Comparison of ENCODE assay signal across 1 cellular context in the genomic region with DNA sequence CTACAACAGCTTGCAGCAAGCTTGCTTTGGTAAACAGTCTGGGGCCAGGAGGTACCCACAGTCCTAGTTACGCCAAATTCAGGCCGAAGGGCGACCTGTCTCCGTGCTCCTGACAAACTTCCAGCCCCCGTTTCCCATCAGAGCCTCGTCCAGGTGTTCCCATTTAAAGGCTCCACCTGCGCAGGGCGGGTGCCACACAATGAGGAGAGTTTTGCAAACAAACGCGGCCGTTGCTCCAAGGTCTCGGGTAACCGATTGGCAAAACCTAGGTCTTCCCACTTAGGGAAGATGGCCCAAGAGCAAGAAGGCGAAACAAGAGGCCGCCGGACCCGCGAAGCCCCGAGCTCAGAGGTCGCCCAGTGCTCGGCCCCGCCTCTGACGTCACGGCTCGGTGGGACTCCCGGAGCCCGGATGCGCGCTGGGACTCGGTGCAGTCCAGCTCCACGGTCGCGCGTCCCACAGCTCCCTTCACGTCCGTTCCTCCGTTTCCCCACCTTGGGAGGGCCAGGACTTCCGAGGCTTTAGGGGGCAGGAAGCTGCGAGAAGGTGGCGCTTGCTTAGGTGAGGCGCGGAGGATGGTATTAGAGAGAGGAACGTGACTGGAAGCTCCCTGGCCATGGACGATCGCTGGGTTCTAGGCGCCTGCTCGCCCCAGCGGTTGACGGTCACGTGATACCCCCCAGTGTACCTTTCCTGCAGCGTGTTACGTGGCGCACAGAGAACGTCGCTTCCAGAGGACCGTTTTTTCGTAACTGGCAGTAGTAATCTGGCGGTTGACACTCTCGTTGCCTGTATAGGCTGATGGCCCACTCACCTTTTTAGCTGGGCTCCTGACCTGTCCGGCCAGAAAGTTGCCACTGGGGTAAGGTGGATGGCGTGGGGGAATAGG.
TF ChIP-seq lines count a peak whose summit lies in the region.

No MANE protein-coding gene starts in this region.

TF ChIP-seq in HepG2, 621 proteins besides CTCF, POLR2A, EP300 and RAD21 (continued from another document and continues in another):
- TF ChIP-seq ZFP41 (CRISPR knock-in tag; IDR thresholded peaks at IDR 0.05; ENCODE audit: borderline replicate concordance) (0 out of 2 replicates have a peak, but pooled peaks have one; percentile 36), HDAC2 (CRISPR knock-in tag; IDR thresholded peaks at IDR 0.05) (peak; percentile 59), SUZ12 (IDR thresholded peaks at IDR 0.05; ENCODE audit: low read depth, low read length) (no peak), SNAPC2 (CRISPR knock-in tag; IDR thresholded peaks at IDR 0.05) (0 out of 2 replicates have a peak, but pooled peaks have one; percentile 71), ZNF615 (CRISPR knock-in tag; IDR thresholded peaks at IDR 0.05; ENCODE audit: borderline replicate concordance) (no peak), MZF1 (CRISPR knock-in tag; IDR thresholded peaks at IDR 0.05; ENCODE audit: borderline replicate concordance) (no peak), ZBTB7A (CRISPR knock-in tag; IDR thresholded peaks at IDR 0.05) (peak; percentile 73), TEAD3 (CRISPR knock-in tag; optimal IDR thresholded peaks at IDR 0.05; ENCODE audit: borderline replicate concordance) (peak; percentile 41), FOXJ3 (CRISPR knock-in tag; IDR thresholded peaks at IDR 0.05; ENCODE audit: borderline replicate concordance) (no peak), EEA1 (CRISPR knock-in tag; IDR thresholded peaks at IDR 0.05; ENCODE audit: borderline replicate concordance) (0 out of 2 replicates have a peak, but pooled peaks have one; percentile 57), CCDC6 (CRISPR knock-in tag; IDR thresholded peaks at IDR 0.05) (peak; percentile 73; the same call in 1 of the 2 replicates), TBP (CRISPR knock-in tag; IDR thresholded peaks at IDR 0.05) (no peak), KAT2B (IDR thresholded peaks at IDR 0.05; ENCODE audit: borderline replicate concordance, low read depth, low read length) (no peak), ZNF335 (CRISPR knock-in tag; IDR thresholded peaks at IDR 0.05) (no peak), ZNF30 (CRISPR knock-in tag; IDR thresholded peaks at IDR 0.05) (no peak), AHR (CRISPR knock-in tag; IDR thresholded peaks at IDR 0.05) (no peak), ZNF432 (CRISPR knock-in tag; IDR thresholded peaks at IDR 0.05; ENCODE audit: borderline replicate concordance) (no peak), HNRNPLL (IDR thresholded peaks at IDR 0.05; ENCODE audit: low read depth, low read length, poor library complexity, severe bottlenecking) (peak; percentile 66), ZNF83 (CRISPR knock-in tag; IDR thresholded peaks at IDR 0.05; ENCODE audit: borderline replicate concordance) (no peak), DNMT1 (CRISPR knock-in tag; IDR thresholded peaks at IDR 0.05) (no peak), MEIS2 (CRISPR knock-in tag; IDR thresholded peaks at IDR 0.05) (no peak; the same call in 1 of the 2 replicates), U2AF1 (optimal IDR thresholded peaks at IDR 0.05; ENCODE audit: low read depth, low read length) (no peak), JARID2 (CRISPR knock-in tag; IDR thresholded peaks at IDR 0.05; ENCODE audit: insufficient replicate concordance) (no peak), ZNF235 (CRISPR knock-in tag; IDR thresholded peaks at IDR 0.05; ENCODE audit: borderline replicate concordance) (peak; percentile 52; the same call in 1 of the 2 replicates), SALL1 (CRISPR knock-in tag; IDR thresholded peaks at IDR 0.05) (peak; percentile 87)
- TF ChIP-seq, protein P1, sequence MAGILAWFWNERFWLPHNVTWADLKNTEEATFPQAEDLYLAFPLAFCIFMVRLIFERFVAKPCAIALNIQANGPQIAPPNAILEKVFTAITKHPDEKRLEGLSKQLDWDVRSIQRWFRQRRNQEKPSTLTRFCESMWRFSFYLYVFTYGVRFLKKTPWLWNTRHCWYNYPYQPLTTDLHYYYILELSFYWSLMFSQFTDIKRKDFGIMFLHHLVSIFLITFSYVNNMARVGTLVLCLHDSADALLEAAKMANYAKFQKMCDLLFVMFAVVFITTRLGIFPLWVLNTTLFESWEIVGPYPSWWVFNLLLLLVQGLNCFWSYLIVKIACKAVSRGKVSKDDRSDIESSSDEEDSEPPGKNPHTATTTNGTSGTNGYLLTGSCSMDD (CRISPR knock-in tag; IDR thresholded peaks at IDR 0.05): 0 out of 2 replicates have a peak, but pooled peaks have one; percentile 58
- TF ChIP-seq, protein P2, sequence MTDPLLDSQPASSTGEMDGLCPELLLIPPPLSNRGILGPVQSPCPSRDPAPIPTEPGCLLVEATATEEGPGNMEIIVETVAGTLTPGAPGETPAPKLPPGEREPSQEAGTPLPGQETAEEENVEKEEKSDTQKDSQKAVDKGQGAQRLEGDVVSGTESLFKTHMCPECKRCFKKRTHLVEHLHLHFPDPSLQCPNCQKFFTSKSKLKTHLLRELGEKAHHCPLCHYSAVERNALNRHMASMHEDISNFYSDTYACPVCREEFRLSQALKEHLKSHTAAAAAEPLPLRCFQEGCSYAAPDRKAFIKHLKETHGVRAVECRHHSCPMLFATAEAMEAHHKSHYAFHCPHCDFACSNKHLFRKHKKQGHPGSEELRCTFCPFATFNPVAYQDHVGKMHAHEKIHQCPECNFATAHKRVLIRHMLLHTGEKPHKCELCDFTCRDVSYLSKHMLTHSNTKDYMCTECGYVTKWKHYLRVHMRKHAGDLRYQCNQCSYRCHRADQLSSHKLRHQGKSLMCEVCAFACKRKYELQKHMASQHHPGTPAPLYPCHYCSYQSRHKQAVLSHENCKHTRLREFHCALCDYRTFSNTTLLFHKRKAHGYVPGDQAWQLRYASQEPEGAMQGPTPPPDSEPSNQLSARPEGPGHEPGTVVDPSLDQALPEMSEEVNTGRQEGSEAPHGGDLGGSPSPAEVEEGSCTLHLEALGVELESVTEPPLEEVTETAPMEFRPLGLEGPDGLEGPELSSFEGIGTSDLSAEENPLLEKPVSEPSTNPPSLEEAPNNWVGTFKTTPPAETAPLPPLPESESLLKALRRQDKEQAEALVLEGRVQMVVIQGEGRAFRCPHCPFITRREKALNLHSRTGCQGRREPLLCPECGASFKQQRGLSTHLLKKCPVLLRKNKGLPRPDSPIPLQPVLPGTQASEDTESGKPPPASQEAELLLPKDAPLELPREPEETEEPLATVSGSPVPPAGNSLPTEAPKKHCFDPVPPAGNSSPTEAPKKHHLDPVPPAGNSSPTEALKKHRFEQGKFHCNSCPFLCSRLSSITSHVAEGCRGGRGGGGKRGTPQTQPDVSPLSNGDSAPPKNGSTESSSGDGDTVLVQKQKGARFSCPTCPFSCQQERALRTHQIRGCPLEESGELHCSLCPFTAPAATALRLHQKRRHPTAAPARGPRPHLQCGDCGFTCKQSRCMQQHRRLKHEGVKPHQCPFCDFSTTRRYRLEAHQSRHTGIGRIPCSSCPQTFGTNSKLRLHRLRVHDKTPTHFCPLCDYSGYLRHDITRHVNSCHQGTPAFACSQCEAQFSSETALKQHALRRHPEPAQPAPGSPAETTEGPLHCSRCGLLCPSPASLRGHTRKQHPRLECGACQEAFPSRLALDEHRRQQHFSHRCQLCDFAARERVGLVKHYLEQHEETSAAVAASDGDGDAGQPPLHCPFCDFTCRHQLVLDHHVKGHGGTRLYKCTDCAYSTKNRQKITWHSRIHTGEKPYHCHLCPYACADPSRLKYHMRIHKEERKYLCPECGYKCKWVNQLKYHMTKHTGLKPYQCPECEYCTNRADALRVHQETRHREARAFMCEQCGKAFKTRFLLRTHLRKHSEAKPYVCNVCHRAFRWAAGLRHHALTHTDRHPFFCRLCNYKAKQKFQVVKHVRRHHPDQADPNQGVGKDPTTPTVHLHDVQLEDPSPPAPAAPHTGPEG (CRISPR knock-in tag; IDR thresholded peaks at IDR 0.05): no peak
- TF ChIP-seq, protein P3, sequence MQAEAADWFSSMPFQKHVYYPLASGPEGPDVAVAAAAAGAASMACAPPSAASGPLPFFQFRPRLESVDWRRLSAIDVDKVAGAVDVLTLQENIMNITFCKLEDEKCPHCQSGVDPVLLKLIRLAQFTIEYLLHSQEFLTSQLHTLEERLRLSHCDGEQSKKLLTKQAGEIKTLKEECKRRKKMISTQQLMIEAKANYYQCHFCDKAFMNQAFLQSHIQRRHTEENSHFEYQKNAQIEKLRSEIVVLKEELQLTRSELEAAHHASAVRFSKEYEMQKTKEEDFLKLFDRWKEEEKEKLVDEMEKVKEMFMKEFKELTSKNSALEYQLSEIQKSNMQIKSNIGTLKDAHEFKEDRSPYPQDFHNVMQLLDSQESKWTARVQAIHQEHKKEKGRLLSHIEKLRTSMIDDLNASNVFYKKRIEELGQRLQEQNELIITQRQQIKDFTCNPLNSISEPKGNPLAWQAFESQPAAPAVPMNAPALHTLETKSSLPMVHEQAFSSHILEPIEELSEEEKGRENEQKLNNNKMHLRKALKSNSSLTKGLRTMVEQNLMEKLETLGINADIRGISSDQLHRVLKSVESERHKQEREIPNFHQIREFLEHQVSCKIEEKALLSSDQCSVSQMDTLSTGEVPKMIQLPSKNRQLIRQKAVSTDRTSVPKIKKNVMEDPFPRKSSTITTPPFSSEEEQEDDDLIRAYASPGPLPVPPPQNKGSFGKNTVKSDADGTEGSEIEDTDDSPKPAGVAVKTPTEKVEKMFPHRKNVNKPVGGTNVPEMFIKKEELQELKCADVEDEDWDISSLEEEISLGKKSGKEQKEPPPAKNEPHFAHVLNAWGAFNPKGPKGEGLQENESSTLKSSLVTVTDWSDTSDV (CRISPR knock-in tag; IDR thresholded peaks at IDR 0.05): no peak
- TF ChIP-seq, protein P4, sequence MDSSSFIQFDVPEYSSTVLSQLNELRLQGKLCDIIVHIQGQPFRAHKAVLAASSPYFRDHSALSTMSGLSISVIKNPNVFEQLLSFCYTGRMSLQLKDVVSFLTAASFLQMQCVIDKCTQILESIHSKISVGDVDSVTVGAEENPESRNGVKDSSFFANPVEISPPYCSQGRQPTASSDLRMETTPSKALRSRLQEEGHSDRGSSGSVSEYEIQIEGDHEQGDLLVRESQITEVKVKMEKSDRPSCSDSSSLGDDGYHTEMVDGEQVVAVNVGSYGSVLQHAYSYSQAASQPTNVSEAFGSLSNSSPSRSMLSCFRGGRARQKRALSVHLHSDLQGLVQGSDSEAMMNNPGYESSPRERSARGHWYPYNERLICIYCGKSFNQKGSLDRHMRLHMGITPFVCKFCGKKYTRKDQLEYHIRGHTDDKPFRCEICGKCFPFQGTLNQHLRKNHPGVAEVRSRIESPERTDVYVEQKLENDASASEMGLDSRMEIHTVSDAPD (CRISPR knock-in tag; IDR thresholded peaks at IDR 0.05): peak; percentile 56; the same call in 1 of the 2 replicates
- TF ChIP-seq, protein P5, sequence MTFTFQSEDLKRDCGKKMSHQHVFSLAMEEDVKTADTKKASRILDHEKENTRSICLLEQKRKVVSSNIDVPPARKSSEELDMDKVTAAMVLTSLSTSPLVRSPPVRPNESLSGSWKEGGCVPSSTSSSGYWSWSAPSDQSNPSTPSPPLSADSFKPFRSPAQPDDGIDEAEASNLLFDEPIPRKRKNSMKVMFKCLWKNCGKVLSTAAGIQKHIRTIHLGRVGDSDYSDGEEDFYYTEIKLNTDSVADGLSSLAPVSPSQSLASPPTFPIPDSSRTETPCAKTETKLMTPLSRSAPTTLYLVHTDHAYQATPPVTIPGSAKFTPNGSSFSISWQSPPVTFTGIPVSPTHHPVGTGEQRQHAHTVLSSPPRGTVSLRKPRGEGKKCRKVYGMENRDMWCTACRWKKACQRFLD (CRISPR knock-in tag; IDR thresholded peaks at IDR 0.05; ENCODE audit: borderline replicate concordance): no peak
- TF ChIP-seq, protein P6, sequence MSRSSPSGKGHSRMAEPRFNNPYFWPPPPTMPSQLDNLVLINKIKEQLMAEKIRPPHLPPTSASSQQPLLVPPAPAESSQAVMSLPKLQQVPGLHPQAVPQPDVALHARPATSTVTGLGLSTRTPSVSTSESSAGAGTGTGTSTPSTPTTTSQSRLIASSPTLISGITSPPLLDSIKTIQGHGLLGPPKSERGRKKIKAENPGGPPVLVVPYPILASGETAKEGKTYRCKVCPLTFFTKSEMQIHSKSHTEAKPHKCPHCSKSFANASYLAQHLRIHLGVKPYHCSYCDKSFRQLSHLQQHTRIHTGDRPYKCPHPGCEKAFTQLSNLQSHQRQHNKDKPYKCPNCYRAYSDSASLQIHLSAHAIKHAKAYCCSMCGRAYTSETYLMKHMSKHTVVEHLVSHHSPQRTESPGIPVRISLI (CRISPR knock-in tag; IDR thresholded peaks at IDR 0.05; ENCODE audit: borderline replicate concordance): no peak
- TF ChIP-seq, protein P7, sequence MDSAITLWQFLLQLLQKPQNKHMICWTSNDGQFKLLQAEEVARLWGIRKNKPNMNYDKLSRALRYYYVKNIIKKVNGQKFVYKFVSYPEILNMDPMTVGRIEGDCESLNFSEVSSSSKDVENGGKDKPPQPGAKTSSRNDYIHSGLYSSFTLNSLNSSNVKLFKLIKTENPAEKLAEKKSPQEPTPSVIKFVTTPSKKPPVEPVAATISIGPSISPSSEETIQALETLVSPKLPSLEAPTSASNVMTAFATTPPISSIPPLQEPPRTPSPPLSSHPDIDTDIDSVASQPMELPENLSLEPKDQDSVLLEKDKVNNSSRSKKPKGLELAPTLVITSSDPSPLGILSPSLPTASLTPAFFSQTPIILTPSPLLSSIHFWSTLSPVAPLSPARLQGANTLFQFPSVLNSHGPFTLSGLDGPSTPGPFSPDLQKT (CRISPR knock-in tag; IDR thresholded peaks at IDR 0.05; ENCODE audit: borderline replicate concordance): no peak
- TF ChIP-seq, protein P8, sequence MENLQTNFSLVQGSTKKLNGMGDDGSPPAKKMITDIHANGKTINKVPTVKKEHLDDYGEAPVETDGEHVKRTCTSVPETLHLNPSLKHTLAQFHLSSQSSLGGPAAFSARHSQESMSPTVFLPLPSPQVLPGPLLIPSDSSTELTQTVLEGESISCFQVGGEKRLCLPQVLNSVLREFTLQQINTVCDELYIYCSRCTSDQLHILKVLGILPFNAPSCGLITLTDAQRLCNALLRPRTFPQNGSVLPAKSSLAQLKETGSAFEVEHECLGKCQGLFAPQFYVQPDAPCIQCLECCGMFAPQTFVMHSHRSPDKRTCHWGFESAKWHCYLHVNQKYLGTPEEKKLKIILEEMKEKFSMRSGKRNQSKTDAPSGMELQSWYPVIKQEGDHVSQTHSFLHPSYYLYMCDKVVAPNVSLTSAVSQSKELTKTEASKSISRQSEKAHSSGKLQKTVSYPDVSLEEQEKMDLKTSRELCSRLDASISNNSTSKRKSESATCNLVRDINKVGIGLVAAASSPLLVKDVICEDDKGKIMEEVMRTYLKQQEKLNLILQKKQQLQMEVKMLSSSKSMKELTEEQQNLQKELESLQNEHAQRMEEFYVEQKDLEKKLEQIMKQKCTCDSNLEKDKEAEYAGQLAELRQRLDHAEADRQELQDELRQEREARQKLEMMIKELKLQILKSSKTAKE (CRISPR knock-in tag; IDR thresholded peaks at IDR 0.05; ENCODE audit: borderline replicate concordance): peak; percentile 69
